In the genomic region with DNA sequence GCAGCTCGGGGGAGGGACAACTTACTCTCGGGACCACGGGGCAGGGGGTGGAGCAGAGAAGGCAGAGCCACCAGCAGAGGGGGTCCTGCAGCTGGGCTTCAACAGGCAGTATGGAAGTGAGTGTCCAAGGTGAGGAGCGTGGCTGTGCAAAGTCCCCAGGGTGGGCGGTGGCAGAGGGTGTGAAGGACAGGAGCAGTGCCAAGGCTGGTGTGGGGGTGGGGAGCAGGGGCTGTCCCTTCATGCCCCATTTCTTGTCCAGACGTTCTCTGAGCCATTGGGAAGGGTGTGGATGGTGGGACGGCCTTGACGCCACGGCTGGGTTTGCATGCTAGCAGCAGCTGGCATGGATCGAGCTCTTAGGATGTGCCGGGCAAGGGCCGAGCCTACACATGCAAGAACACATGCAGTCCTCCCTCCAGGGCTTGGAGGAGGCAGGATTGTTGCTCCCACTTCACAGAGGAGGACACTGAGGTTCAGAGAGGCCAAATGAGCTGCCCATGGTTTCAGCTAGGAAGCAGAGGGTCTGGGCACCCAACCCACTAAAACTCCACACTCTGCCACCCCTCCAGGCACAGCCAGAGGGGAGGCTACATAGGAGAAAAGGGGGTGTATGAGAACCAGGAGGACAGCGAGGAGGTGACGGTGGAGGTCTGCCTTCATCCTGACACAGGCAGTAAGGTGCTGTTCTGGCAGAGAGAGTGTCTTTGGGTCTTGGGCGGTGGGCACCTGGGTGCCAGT, we compare ENCODE assay signal across 1 cellular context.
TF ChIP-seq lines count a peak whose summit lies in the region.

No MANE protein-coding gene starts in this region.

TF ChIP-seq in HepG2, 621 proteins besides CTCF, POLR2A, EP300 and RAD21 (continued from another document):
- TF ChIP-seq, protein P1, sequence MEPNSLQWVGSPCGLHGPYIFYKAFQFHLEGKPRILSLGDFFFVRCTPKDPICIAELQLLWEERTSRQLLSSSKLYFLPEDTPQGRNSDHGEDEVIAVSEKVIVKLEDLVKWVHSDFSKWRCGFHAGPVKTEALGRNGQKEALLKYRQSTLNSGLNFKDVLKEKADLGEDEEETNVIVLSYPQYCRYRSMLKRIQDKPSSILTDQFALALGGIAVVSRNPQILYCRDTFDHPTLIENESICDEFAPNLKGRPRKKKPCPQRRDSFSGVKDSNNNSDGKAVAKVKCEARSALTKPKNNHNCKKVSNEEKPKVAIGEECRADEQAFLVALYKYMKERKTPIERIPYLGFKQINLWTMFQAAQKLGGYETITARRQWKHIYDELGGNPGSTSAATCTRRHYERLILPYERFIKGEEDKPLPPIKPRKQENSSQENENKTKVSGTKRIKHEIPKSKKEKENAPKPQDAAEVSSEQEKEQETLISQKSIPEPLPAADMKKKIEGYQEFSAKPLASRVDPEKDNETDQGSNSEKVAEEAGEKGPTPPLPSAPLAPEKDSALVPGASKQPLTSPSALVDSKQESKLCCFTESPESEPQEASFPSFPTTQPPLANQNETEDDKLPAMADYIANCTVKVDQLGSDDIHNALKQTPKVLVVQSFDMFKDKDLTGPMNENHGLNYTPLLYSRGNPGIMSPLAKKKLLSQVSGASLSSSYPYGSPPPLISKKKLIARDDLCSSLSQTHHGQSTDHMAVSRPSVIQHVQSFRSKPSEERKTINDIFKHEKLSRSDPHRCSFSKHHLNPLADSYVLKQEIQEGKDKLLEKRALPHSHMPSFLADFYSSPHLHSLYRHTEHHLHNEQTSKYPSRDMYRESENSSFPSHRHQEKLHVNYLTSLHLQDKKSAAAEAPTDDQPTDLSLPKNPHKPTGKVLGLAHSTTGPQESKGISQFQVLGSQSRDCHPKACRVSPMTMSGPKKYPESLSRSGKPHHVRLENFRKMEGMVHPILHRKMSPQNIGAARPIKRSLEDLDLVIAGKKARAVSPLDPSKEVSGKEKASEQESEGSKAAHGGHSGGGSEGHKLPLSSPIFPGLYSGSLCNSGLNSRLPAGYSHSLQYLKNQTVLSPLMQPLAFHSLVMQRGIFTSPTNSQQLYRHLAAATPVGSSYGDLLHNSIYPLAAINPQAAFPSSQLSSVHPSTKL (CRISPR knock-in tag; IDR thresholded peaks at IDR 0.05), result no peak
- TF ChIP-seq SALL1 (CRISPR knock-in tag; IDR thresholded peaks at IDR 0.05) (no peak), ZNF83 (CRISPR knock-in tag; IDR thresholded peaks at IDR 0.05; ENCODE audit: borderline replicate concordance) (no peak), KDM5B (CRISPR knock-in tag; IDR thresholded peaks at IDR 0.05; ENCODE audit: borderline replicate concordance) (peak; percentile 29; the same call in 1 of the 2 replicates), ZNF761 (CRISPR knock-in tag; conservative IDR thresholded peaks at IDR 0.05) (no peak), HNRNPLL (IDR thresholded peaks at IDR 0.05; ENCODE audit: low read depth, low read length, poor library complexity, severe bottlenecking) (no peak), SMYD3 (CRISPR knock-in tag; IDR thresholded peaks at IDR 0.05) (no peak), HNRNPL (IDR thresholded peaks at IDR 0.05; ENCODE audit: low read depth, low read length) (peak; percentile 54; the same call in 1 of the 2 replicates), IRF9 (CRISPR knock-in tag; IDR thresholded peaks at IDR 0.05; ENCODE audit: borderline replicate concordance) (0 out of 2 replicates have a peak, but pooled peaks have one; percentile 48), HNF4G (IDR thresholded peaks at IDR 0.05; ENCODE audit: borderline replicate concordance, low read depth, low read length) (0 out of 2 replicates have a peak, but pooled peaks have one; percentile 12), HNF4G (CRISPR knock-in tag; IDR thresholded peaks at IDR 0.05; ENCODE audit: borderline replicate concordance, low read depth) (no peak), ZNF629 (CRISPR knock-in tag; conservative IDR thresholded peaks at IDR 0.05) (peak; percentile 72), KLF11 (CRISPR knock-in tag; IDR thresholded peaks at IDR 0.05) (no peak), ZNF75D (CRISPR knock-in tag; IDR thresholded peaks at IDR 0.05; ENCODE audit: borderline replicate concordance) (no peak), ZNF644 (CRISPR knock-in tag; IDR thresholded peaks at IDR 0.05; ENCODE audit: low read depth) (peak; percentile 59; the same call in 1 of the 2 replicates), SCMH1 (CRISPR knock-in tag; IDR thresholded peaks at IDR 0.05; ENCODE audit: borderline replicate concordance) (no peak), ZNF615 (CRISPR knock-in tag; IDR thresholded peaks at IDR 0.05; ENCODE audit: borderline replicate concordance) (no peak), CC2D1A (CRISPR knock-in tag; IDR thresholded peaks at IDR 0.05) (no peak), FUBP1 (CRISPR knock-in tag; IDR thresholded peaks at IDR 0.05; ENCODE audit: borderline replicate concordance) (no peak), ATM (IDR thresholded peaks at IDR 0.05; ENCODE audit: borderline replicate concordance) (no peak), ZNF607 (CRISPR knock-in tag; IDR thresholded peaks at IDR 0.05; ENCODE audit: borderline replicate concordance) (no peak), ZSCAN31 (CRISPR knock-in tag; IDR thresholded peaks at IDR 0.05; ENCODE audit: low read depth) (no peak), ZNF496 (CRISPR knock-in tag; IDR thresholded peaks at IDR 0.05; ENCODE audit: insufficient replicate concordance) (no peak), ZNF768 (CRISPR knock-in tag; IDR thresholded peaks at IDR 0.05) (no peak), THAP11 (CRISPR knock-in tag; IDR thresholded peaks at IDR 0.05) (no peak), GABPB1 (CRISPR knock-in tag; IDR thresholded peaks at IDR 0.05) (0 out of 2 replicates have a peak, but pooled peaks have one; percentile 12), STAG1 (CRISPR knock-in tag; IDR thresholded peaks at IDR 0.05) (peak; percentile 35), PPARG (CRISPR knock-in tag; conservative IDR thresholded peaks at IDR 0.05) (no peak), CEBPB (IDR thresholded peaks at IDR 0.05; ENCODE audit: borderline replicate concordance, low read depth, low read length) (no peak), ZBTB46 (CRISPR knock-in tag; IDR thresholded peaks at IDR 0.05; ENCODE audit: borderline replicate concordance) (no peak), THYN1 (CRISPR knock-in tag; IDR thresholded peaks at IDR 0.05; ENCODE audit: borderline replicate concordance, low read depth) (no peak), SAP130 (CRISPR knock-in tag; IDR thresholded peaks at IDR 0.05; ENCODE audit: low read depth) (no peak), SOX5 (CRISPR knock-in tag; IDR thresholded peaks at IDR 0.05; ENCODE audit: borderline replicate concordance) (no peak)
- TF ChIP-seq, protein P2, sequence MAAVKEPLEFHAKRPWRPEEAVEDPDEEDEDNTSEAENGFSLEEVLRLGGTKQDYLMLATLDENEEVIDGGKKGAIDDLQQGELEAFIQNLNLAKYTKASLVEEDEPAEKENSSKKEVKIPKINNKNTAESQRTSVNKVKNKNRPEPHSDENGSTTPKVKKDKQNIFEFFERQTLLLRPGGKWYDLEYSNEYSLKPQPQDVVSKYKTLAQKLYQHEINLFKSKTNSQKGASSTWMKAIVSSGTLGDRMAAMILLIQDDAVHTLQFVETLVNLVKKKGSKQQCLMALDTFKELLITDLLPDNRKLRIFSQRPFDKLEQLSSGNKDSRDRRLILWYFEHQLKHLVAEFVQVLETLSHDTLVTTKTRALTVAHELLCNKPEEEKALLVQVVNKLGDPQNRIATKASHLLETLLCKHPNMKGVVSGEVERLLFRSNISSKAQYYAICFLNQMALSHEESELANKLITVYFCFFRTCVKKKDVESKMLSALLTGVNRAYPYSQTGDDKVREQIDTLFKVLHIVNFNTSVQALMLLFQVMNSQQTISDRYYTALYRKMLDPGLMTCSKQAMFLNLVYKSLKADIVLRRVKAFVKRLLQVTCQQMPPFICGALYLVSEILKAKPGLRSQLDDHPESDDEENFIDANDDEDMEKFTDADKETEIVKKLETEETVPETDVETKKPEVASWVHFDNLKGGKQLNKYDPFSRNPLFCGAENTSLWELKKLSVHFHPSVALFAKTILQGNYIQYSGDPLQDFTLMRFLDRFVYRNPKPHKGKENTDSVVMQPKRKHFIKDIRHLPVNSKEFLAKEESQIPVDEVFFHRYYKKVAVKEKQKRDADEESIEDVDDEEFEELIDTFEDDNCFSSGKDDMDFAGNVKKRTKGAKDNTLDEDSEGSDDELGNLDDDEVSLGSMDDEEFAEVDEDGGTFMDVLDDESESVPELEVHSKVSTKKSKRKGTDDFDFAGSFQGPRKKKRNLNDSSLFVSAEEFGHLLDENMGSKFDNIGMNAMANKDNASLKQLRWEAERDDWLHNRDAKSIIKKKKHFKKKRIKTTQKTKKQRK (IDR thresholded peaks at IDR 0.05; ENCODE audit: low read length), result no peak
- TF ChIP-seq, protein P3, sequence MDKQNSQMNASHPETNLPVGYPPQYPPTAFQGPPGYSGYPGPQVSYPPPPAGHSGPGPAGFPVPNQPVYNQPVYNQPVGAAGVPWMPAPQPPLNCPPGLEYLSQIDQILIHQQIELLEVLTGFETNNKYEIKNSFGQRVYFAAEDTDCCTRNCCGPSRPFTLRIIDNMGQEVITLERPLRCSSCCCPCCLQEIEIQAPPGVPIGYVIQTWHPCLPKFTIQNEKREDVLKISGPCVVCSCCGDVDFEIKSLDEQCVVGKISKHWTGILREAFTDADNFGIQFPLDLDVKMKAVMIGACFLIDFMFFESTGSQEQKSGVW (CRISPR knock-in tag; IDR thresholded peaks at IDR 0.05; ENCODE audit: borderline replicate concordance), result no peak
